ENCODE assay signal across 8 cellular contexts in genomic region chr15:58441376-58442070, GRCh38. TPM values are rescaled to one million over a fixed set of nuclear protein-coding genes. Genes with fewer than 3 reads are reported as not detected.
DNase-seq lines count a peak whose midpoint lies in the region; ATAC-seq and TF ChIP-seq lines count a peak whose summit lies in the region.

No MANE protein-coding gene starts in this region.

- H3K27me3 ChIP-seq in BJ (ENCODE audit: control insufficient read depth, insufficient read depth, low read length) = no peaks in the 10 kb centered on the region

- POLR2A ChIA-PET in BJ (lab: Charles Lee) = interaction anchor here (0.6 to 1.0 kb wide), 5 partner anchors 49 to 330 kb away, joined by 3 to 4 read pairs (median 3); no protein-coding TSS in a partner anchor

- TF ChIP-seq CTCF in BJ (IDR thresholded peaks at IDR 0.05; ENCODE audit: insufficient read depth, low read depth, low read length) = no peak
- no peak for TF ChIP-seq CTCF in epithelial cell of esophagus (IDR thresholded peaks at IDR 0.05; ENCODE audit: insufficient read depth, low read depth, low read length, missing control alignments)

- DNase-seq in BJ (ENCODE audit: low read depth) = peak; percentile 51
- peak; percentile 52 for DNase-seq in NCI-H226
- DNase-seq in epithelial cell of esophagus (ENCODE audit: low read depth) = peak; percentile 82
- DNase-seq in non-pigmented ciliary epithelial cell (ENCODE audit: low read depth) = peak; percentile 43
- DNase-seq in putamen (ENCODE audit: low spot score) = no peak

- no peak overlapping the region for H3K4me3 ChIP-seq in BJ (ENCODE audit: low read depth, low read length)
- H3K4me3 ChIP-seq in epithelial cell of esophagus (ENCODE audit: low read length) = no peak overlapping the region

- CTCF ChIA-PET in BJ (lab: Yijun Ruan, JAX) = interaction anchor here (1.0 to 1.3 kb wide), 2 partner anchors 42 to 214 kb away, joined by 3 to 4 read pairs; no protein-coding TSS in a partner anchor

- ATAC-seq in HG02798 (IDR thresholded peaks at IDR 0.05; ENCODE audit: poor library complexity, unreplicated experiment) (no peak), HG03439 (IDR thresholded peaks at IDR 0.05; ENCODE audit: unreplicated experiment) (no peak), HG03095 (IDR thresholded peaks at IDR 0.05; ENCODE audit: unreplicated experiment) (no peak)

- no peaks in the 10 kb centered on the region for H3K36me3 ChIP-seq in BJ (ENCODE audit: control insufficient read depth, insufficient read depth, low read length)

RNA-seq across cellular contexts. Expression of gene LIPC, which starts 9.7 kb away (rescaled TPM):
- polyA plus RNA-seq in BJ (2011; rRNA removed) = 0.31 and 0.56 TPM in 2 replicates
- polyA minus RNA-seq in BJ (2011; rRNA and poly(A)+ RNA removed) = 0.28 and 0.82 TPM in 2 replicates
